2 cellular contexts compared by ENCODE assay signal in the genomic region with DNA sequence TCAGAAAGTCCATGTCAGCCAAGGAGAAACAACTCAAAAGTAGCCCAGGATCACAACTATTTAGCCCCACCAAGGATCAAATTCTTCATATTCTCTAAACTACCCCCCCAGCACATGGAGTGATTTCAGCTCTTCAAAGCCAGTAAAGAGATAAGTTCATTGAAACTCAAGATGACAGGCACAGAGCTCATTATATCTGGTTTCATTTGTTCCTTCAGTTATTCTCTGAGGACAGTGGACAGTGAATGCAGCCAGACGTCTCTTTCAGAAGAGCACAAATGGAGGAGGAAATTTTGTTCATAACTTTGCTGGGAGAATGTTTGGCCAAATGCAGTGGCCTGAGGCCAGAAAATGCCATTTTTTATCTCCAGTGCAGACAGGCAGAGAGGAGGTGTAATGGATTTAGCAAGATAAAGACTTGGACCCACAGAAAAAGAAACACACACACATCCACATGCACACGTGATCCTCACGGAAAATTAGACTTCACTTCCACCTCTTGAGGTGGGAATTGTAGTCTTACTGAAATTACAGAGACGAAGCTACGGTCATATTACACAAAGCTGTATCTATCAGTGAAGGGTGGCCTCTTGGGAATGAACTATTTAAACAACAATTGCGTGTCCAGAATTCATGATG.
TF ChIP-seq lines count a peak whose summit lies in the region.

No MANE protein-coding gene starts in this region.

TF ChIP-seq in H1, 55 proteins besides CTCF, POLR2A, EP300 and RAD21:
- TF ChIP-seq HDAC2 (IDR thresholded peaks at IDR 0.05; ENCODE audit: borderline replicate concordance in 1 of 2, low read depth in 2 of 2, low read length in 2 of 2) (no peak), CHD1 (IDR thresholded peaks at IDR 0.05; ENCODE audit: low read depth, low read length) (no peak), NANOG (IDR thresholded peaks at IDR 0.05; ENCODE audit: insufficient read depth, low read depth, low read length, poor library complexity, severe bottlenecking) (no peak), SAP30 (IDR thresholded peaks at IDR 0.05; ENCODE audit: insufficient read depth, insufficient replicate concordance, low read length) (no peak), SUZ12 (IDR thresholded peaks at IDR 0.05; ENCODE audit: low read length) (no peak), TAF7 (optimal IDR thresholded peaks at IDR 0.05; ENCODE audit: borderline replicate concordance, low read depth, low read length) (no peak), ZNF274 (IDR thresholded peaks at IDR 0.05; ENCODE audit: borderline replicate concordance, extremely low read depth, low read length) (no peak), CBX5 (IDR thresholded peaks at IDR 0.05; ENCODE audit: low read depth, low read length) (no peak), TCF12 (IDR thresholded peaks at IDR 0.05; ENCODE audit: low read depth, low read length) (no peak), RFX5 (IDR thresholded peaks at IDR 0.05; ENCODE audit: borderline replicate concordance, low read depth, low read length) (no peak), SP1 (IDR thresholded peaks at IDR 0.05; ENCODE audit: low read depth, low read length) (no peak), TBP (IDR thresholded peaks at IDR 0.05; ENCODE audit: low read depth, low read length) (no peak), EGR1 (IDR thresholded peaks at IDR 0.05; ENCODE audit: borderline replicate concordance, low read depth, low read length) (no peak)
- TF ChIP-seq, protein P1, sequence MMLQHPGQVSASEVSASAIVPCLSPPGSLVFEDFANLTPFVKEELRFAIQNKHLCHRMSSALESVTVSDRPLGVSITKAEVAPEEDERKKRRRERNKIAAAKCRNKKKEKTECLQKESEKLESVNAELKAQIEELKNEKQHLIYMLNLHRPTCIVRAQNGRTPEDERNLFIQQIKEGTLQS (IDR thresholded peaks at IDR 0.05; ENCODE audit: insufficient read depth, low read depth, low read length), result no peak
- TF ChIP-seq, protein P2, sequence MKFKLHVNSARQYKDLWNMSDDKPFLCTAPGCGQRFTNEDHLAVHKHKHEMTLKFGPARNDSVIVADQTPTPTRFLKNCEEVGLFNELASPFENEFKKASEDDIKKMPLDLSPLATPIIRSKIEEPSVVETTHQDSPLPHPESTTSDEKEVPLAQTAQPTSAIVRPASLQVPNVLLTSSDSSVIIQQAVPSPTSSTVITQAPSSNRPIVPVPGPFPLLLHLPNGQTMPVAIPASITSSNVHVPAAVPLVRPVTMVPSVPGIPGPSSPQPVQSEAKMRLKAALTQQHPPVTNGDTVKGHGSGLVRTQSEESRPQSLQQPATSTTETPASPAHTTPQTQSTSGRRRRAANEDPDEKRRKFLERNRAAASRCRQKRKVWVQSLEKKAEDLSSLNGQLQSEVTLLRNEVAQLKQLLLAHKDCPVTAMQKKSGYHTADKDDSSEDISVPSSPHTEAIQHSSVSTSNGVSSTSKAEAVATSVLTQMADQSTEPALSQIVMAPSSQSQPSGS (IDR thresholded peaks at IDR 0.05; ENCODE audit: low read length), result no peak

TF ChIP-seq in GM12891, 5 proteins besides CTCF, POLR2A, EP300 and RAD21 (continued from another document):
- no peak for TF ChIP-seq PAX5 (IDR thresholded peaks at IDR 0.05; ENCODE audit: insufficient read depth, low read length, severe bottlenecking)
- no peak for TF ChIP-seq POLR2AphosphoS5 (IDR thresholded peaks at IDR 0.05; ENCODE audit: low read depth, low read length)
- no peak for TF ChIP-seq TAF1 (IDR thresholded peaks at IDR 0.05; ENCODE audit: low read depth, low read length)
- no peak for TF ChIP-seq POU2F2 (IDR thresholded peaks at IDR 0.05; ENCODE audit: low read depth, low read length)
